1 cellular context compared by ENCODE assay signal in genomic region chr11:65499713-65500261, GRCh38.
TF ChIP-seq lines count a peak whose summit lies in the region.

No MANE protein-coding gene starts in this region.

TF ChIP-seq in K562, 482 proteins besides CTCF, POLR2A, EP300 and RAD21 (continued from another document and continues in another):
- TF ChIP-seq, protein P1, sequence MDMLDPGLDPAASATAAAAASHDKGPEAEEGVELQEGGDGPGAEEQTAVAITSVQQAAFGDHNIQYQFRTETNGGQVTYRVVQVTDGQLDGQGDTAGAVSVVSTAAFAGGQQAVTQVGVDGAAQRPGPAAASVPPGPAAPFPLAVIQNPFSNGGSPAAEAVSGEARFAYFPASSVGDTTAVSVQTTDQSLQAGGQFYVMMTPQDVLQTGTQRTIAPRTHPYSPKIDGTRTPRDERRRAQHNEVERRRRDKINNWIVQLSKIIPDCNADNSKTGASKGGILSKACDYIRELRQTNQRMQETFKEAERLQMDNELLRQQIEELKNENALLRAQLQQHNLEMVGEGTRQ (CRISPR knock-in tag; IDR thresholded peaks at IDR 0.05), result no peak
- TF ChIP-seq NBN (IDR thresholded peaks at IDR 0.05; ENCODE audit: low read depth), result peak; percentile 29; the same call in 1 of the 2 replicates
- TF ChIP-seq CCNT2 (IDR thresholded peaks at IDR 0.05; ENCODE audit: borderline replicate concordance, extremely low read depth, insufficient read length, low read depth, low read length), result no peak
- TF ChIP-seq MAFK (IDR thresholded peaks at IDR 0.05; ENCODE audit: low read length), result no peak
- TF ChIP-seq SIX5 (IDR thresholded peaks at IDR 0.05; ENCODE audit: borderline replicate concordance in 1 of 2, insufficient read depth in 1 of 2, low read depth in 1 of 2, low read length in 2 of 2), result no peak
- 0 out of 2 replicates have a peak, but pooled peaks have one; percentile 3 for TF ChIP-seq ELF4 (CRISPR knock-in tag; IDR thresholded peaks at IDR 0.05)
- TF ChIP-seq RHOXF2B (CRISPR knock-in tag; conservative IDR thresholded peaks at IDR 0.05), result no peak
- no peak for TF ChIP-seq SAFB (IDR thresholded peaks at IDR 0.05; ENCODE audit: borderline replicate concordance, low read depth, low read length)
- TF ChIP-seq, protein P2, sequence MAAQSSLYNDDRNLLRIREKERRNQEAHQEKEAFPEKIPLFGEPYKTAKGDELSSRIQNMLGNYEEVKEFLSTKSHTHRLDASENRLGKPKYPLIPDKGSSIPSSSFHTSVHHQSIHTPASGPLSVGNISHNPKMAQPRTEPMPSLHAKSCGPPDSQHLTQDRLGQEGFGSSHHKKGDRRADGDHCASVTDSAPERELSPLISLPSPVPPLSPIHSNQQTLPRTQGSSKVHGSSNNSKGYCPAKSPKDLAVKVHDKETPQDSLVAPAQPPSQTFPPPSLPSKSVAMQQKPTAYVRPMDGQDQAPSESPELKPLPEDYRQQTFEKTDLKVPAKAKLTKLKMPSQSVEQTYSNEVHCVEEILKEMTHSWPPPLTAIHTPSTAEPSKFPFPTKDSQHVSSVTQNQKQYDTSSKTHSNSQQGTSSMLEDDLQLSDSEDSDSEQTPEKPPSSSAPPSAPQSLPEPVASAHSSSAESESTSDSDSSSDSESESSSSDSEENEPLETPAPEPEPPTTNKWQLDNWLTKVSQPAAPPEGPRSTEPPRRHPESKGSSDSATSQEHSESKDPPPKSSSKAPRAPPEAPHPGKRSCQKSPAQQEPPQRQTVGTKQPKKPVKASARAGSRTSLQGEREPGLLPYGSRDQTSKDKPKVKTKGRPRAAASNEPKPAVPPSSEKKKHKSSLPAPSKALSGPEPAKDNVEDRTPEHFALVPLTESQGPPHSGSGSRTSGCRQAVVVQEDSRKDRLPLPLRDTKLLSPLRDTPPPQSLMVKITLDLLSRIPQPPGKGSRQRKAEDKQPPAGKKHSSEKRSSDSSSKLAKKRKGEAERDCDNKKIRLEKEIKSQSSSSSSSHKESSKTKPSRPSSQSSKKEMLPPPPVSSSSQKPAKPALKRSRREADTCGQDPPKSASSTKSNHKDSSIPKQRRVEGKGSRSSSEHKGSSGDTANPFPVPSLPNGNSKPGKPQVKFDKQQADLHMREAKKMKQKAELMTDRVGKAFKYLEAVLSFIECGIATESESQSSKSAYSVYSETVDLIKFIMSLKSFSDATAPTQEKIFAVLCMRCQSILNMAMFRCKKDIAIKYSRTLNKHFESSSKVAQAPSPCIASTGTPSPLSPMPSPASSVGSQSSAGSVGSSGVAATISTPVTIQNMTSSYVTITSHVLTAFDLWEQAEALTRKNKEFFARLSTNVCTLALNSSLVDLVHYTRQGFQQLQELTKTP (IDR thresholded peaks at IDR 0.05; ENCODE audit: low read depth in 1 of 2, partially characterized antibody in 2 of 2), result peak in 1 of 2 experiments; percentile 10
- TF ChIP-seq TOE1 (IDR thresholded peaks at IDR 0.05; ENCODE audit: borderline replicate concordance), result no peak
- no peak for TF ChIP-seq TOE1 (CRISPR knock-in tag; IDR thresholded peaks at IDR 0.05; ENCODE audit: borderline replicate concordance, low read depth)
- TF ChIP-seq HES1 (IDR thresholded peaks at IDR 0.05; ENCODE audit: low read depth), result 0 out of 2 replicates have a peak, but pooled peaks have one; percentile 11
- no peak for TF ChIP-seq MBD2 (IDR thresholded peaks at IDR 0.05; ENCODE audit: borderline replicate concordance, low read depth)
- TF ChIP-seq ZNF589 (CRISPR knock-in tag; IDR thresholded peaks at IDR 0.05; ENCODE audit: low read depth), result no peak
- no peak for TF ChIP-seq SNAPC5 (CRISPR knock-in tag; IDR thresholded peaks at IDR 0.05)
- TF ChIP-seq ATF2 (CRISPR knock-in tag; IDR thresholded peaks at IDR 0.05), result no peak
- no peak for TF ChIP-seq PCBP2 (IDR thresholded peaks at IDR 0.05; ENCODE audit: low read depth, low read length, poor library complexity, severe bottlenecking)
- no peak for TF ChIP-seq SREBF1 (IDR thresholded peaks at IDR 0.05; ENCODE audit: borderline replicate concordance, low read depth, low read length)
- TF ChIP-seq DDX20 (tag; IDR thresholded peaks at IDR 0.05; ENCODE audit: low read depth), result peak; percentile 31; the same call in 1 of the 2 replicates
- peak; percentile 91 for TF ChIP-seq SUPT5H (IDR thresholded peaks at IDR 0.05)
- TF ChIP-seq ZKSCAN1 (IDR thresholded peaks at IDR 0.05; ENCODE audit: low read depth, low read length), result no peak
- TF ChIP-seq ELF2 (CRISPR knock-in tag; IDR thresholded peaks at IDR 0.05), result no peak
- peak; percentile 47 for TF ChIP-seq PRPF4 (IDR thresholded peaks at IDR 0.05; ENCODE audit: insufficient read depth, low read depth, low read length, poor library complexity, severe bottlenecking)
- no peak for TF ChIP-seq CBX1 (IDR thresholded peaks at IDR 0.05; ENCODE audit: low read depth)
- TF ChIP-seq KAT7 (CRISPR knock-in tag; IDR thresholded peaks at IDR 0.05; ENCODE audit: borderline replicate concordance), result no peak
- TF ChIP-seq, protein P3, sequence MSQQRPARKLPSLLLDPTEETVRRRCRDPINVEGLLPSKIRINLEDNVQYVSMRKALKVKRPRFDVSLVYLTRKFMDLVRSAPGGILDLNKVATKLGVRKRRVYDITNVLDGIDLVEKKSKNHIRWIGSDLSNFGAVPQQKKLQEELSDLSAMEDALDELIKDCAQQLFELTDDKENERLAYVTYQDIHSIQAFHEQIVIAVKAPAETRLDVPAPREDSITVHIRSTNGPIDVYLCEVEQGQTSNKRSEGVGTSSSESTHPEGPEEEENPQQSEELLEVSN (IDR thresholded peaks at IDR 0.05; ENCODE audit: borderline replicate concordance in 1 of 2, extremely low read depth in 1 of 2, insufficient read depth in 1 of 2, insufficient read length in 1 of 2, low read depth in 1 of 2, low read length in 1 of 2, poor library complexity in 1 of 2, severe bottlenecking in 1 of 2), result no peak
- TF ChIP-seq BACH1 (tag; IDR thresholded peaks at IDR 0.05), result peak; percentile 7; the same call in 1 of the 2 replicates
- TF ChIP-seq, protein P4, sequence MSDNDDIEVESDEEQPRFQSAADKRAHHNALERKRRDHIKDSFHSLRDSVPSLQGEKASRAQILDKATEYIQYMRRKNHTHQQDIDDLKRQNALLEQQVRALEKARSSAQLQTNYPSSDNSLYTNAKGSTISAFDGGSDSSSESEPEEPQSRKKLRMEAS (CRISPR knock-in tag; IDR thresholded peaks at IDR 0.05), result no peak
- no peak for TF ChIP-seq SREBF2 (CRISPR knock-in tag; IDR thresholded peaks at IDR 0.05)
- no peak for TF ChIP-seq NR4A1 (CRISPR knock-in tag; IDR thresholded peaks at IDR 0.05)
- TF ChIP-seq NR4A1 (tag; IDR thresholded peaks at IDR 0.05), result no peak
- no peak for TF ChIP-seq FOXK1 (CRISPR knock-in tag; IDR thresholded peaks at IDR 0.05; ENCODE audit: borderline replicate concordance)
- no peak for TF ChIP-seq E2F1 (CRISPR knock-in tag; IDR thresholded peaks at IDR 0.05)
- TF ChIP-seq MLLT1 (IDR thresholded peaks at IDR 0.05), result peak; percentile 99; a peak in 3 of 4 replicates
- no peak for TF ChIP-seq ZNF224 (CRISPR knock-in tag; IDR thresholded peaks at IDR 0.05)
- TF ChIP-seq ZSCAN32 (CRISPR knock-in tag; IDR thresholded peaks at IDR 0.05), result peak; percentile 79; the same call in 1 of the 2 replicates
- TF ChIP-seq ZNF583 (CRISPR knock-in tag; IDR thresholded peaks at IDR 0.05), result no peak
- no peak for TF ChIP-seq ADNP (tag; IDR thresholded peaks at IDR 0.05)
- TF ChIP-seq POLR2G (IDR thresholded peaks at IDR 0.05; ENCODE audit: low read depth, low read length), result no peak
- TF ChIP-seq ZNF436 (CRISPR knock-in tag; IDR thresholded peaks at IDR 0.05), result peak; percentile 83
- no peak for TF ChIP-seq PCBP1 (IDR thresholded peaks at IDR 0.05; ENCODE audit: low read depth, low read length, poor library complexity, severe bottlenecking)
- TF ChIP-seq CHD1 (IDR thresholded peaks at IDR 0.05; ENCODE audit: low read length), result no peak
- TF ChIP-seq RBM22 (IDR thresholded peaks at IDR 0.05; ENCODE audit: low read depth, low read length, poor library complexity, severe bottlenecking), result no peak
- TF ChIP-seq TRIM24 (IDR thresholded peaks at IDR 0.05), result peak in 1 of 2 experiments; percentile 5; a peak in 1 of 4 replicates
- TF ChIP-seq ZNF780A (CRISPR knock-in tag; IDR thresholded peaks at IDR 0.05), result 0 out of 2 replicates have a peak, but pooled peaks have one; percentile 4
- 0 out of 2 replicates have a peak, but pooled peaks have one; percentile 3 for TF ChIP-seq E4F1 (CRISPR knock-in tag; IDR thresholded peaks at IDR 0.05; ENCODE audit: borderline replicate concordance)
- peak; percentile 82 for TF ChIP-seq HBP1 (CRISPR knock-in tag; IDR thresholded peaks at IDR 0.05)
- no peak for TF ChIP-seq SAP30 (IDR thresholded peaks at IDR 0.05; ENCODE audit: borderline replicate concordance, insufficient read depth, low read depth, low read length, poor library complexity, severe bottlenecking)
- peak; percentile 6; the same call in 1 of the 2 replicates for TF ChIP-seq ZFPM2 (CRISPR knock-in tag; IDR thresholded peaks at IDR 0.05)
- TF ChIP-seq LCOR (CRISPR knock-in tag; IDR thresholded peaks at IDR 0.05), result no peak
- TF ChIP-seq ZNF23 (CRISPR knock-in tag; IDR thresholded peaks at IDR 0.05), result 0 out of 2 replicates have a peak, but pooled peaks have one; percentile 17
- TF ChIP-seq ERF (CRISPR knock-in tag; IDR thresholded peaks at IDR 0.05), result no peak
- peak; percentile 85 for TF ChIP-seq RBFOX2 (IDR thresholded peaks at IDR 0.05; ENCODE audit: low read depth, low read length)
- no peak for TF ChIP-seq RBM25 (IDR thresholded peaks at IDR 0.05; ENCODE audit: low read depth, low read length, severe bottlenecking)
- TF ChIP-seq RFX1 (IDR thresholded peaks at IDR 0.05), result no peak
